Comparison of ENCODE assay signal across 30 cellular contexts in the genomic region with DNA sequence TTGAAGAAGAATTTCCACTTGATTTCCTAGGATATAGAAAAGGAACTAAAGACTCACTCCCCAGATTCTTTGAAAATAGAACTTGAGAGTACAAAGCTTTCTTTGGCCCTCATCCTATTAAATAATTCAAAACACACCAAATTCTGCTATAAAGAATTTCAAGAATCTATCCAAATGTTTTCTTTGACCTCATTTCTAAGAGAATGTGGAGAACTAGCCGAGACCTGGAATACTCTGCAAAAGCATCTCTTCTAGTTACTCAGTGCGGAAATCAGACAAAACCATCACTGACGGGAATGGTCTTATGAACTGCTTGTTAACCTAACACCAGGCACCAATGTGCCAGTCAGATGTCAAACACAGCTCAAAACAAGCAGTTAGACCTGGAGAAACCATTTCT.
"Had no signal": no experiment of that assay in that cellular context is flagged by ENCODE, and none has a peak within 500 bp of the region (broad histone marks: within the 10 kb centered on the region; RNA-seq: fewer than 3 reads in every experiment).

No MANE protein-coding gene starts in this region.

- H3K4me1 ChIP-seq: body of pancreas had no signal

- H3K27me3 ChIP-seq: body of pancreas, MG63 had no signal

- H3K27ac ChIP-seq: body of pancreas, SK-N-MC, VCaP had no signal

- H3K4me3 ChIP-seq: body of pancreas, MG63, SK-N-MC had no signal

- H3K9me3 ChIP-seq: body of pancreas, MG63 had no signal

- ATAC-seq: activated T-helper 17 cell treated with anti-CD3 and anti-CD28 coated beads, Interleukin-2, amount 50 U/mL, for 72 hours; body of pancreas; Panc1; Right ventricle myocardium inferior had no signal

- H3K36me3 ChIP-seq: MG63 had no signal

- DNase-seq: activated CD4-positive, alpha-beta memory T cell treated with anti-CD3 and anti-CD28 coated beads for 36 hours; activated CD4-positive, alpha-beta T cell treated with anti-CD3 and anti-CD28 coated beads, Interleukin-2, amount 10 ng/mL, durations not matched to agents 7 days and 5 days; activated CD4-positive, CD25-positive, alpha-beta regulatory T cell; activated CD8-positive, alpha-beta memory T cell treated with anti-CD3 and anti-CD28 coated beads for 24 hours; activated gamma-delta T cell; activated naive CD4-positive, alpha-beta T cell treated with anti-CD3 and anti-CD28 coated beads for 36 hours; activated T-cell treated with anti-CD3 and anti-CD28 coated beads for 4 hours; activated T-cell treated with anti-CD3 and anti-CD28 coated beads, Interleukin-2, amount 50 U/mL, for 48 hours; body of pancreas; central memory CD4-positive, alpha-beta T cell; MG63; MV-4-11; NCI-H1092 treated with DMSO at 0.1 percent for 48 hours; NCI-H1417 treated with DMSO at 0.1 percent for 48 hours; NCI-H1694 treated with DMSO at 0.1 percent for 48 hours; NCI-H2081 treated with DMSO at 0.1 percent for 48 hours; NCI-H2171; NCI-H2227 treated with DMSO at 0.1 percent for 48 hours; NCI-H446 treated with DMSO at 0.1 percent for 48 hours; NCI-H524 treated with DMSO at 0.1 percent for 48 hours; NCI-H82; NK-92 treated with Interleukin-12 subunit alpha and Interleukin-12 subunit beta, amount 100 ng/mL, for 24 hours; OCI-M1; RPMI8226; T-helper 1 cell had no signal
